Comparison of ENCODE assay signal across 19 cellular contexts in the genomic region with DNA sequence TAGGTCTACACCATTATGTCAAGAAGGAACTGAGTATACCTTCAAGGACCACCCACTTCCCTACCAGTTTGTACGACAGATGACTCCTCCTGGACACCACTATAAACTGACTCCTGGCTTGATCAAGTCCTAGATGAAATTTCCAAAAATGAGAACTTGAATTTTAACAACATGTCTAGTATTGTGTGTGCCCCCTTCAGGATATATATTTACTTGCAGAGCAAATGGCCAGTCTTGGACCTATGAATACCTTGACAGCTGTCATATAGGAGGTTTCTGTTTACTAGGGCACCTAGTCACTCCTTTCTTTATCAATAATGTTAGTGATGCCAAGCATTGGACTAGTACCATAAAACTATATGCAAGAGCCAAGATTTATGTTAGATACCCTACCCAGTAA.
"Had no signal": no experiment of that assay in that cellular context is flagged by ENCODE, and none has a peak within 500 bp of the region (broad histone marks: within the 10 kb centered on the region; RNA-seq: fewer than 3 reads in every experiment).

No MANE protein-coding gene starts in this region.

- H3K4me3 ChIP-seq: breast epithelium, esophagus muscularis mucosa, mucosa of descending colon, spleen, transverse colon had no signal

- DNase-seq: activated B cell treated with CpG ODN at 0.5 μM for 24 hours; activated CD4-positive, alpha-beta T cell treated with anti-CD3 and anti-CD28 coated beads for 36 hours; activated CD8-positive, alpha-beta memory T cell treated with anti-CD3 and anti-CD28 coated beads, Interleukin-2, amount 10 ng/mL, durations not matched to agents 7 days and 5 days; activated CD8-positive, alpha-beta T cell treated with anti-CD3 and anti-CD28 coated beads, Interleukin-2, amount 10 ng/mL, durations not matched to agents 7 days and 5 days; activated naive CD4-positive, alpha-beta T cell; activated T-cell treated with anti-CD3 and anti-CD28 coated beads, Interleukin-2, amount 50 U/mL, for 48 hours; central memory CD4-positive, alpha-beta T cell; foreskin melanocyte; left ventricle myocardium superior; mucosa of descending colon; posterior cingulate gyrus; right cardiac atrium; spleen; stimulated activated naive CD4-positive, alpha-beta T cell treated with Interleukin-2 at 50 U/mL for 16 hours; transverse colon had no signal

- H3K27me3 ChIP-seq: breast epithelium, esophagus muscularis mucosa, spleen, transverse colon had no signal

- H3K4me1 ChIP-seq: breast epithelium, esophagus muscularis mucosa, spleen, transverse colon had no signal

- H3K9me3 ChIP-seq: breast epithelium, esophagus muscularis mucosa, mucosa of descending colon, spleen, transverse colon had no signal

- ATAC-seq: activated CD4-positive, alpha-beta T cell treated with anti-CD3 and anti-CD28 coated beads for 36 hours; activated CD8-positive, alpha-beta memory T cell treated with anti-CD3 and anti-CD28 coated beads, Interleukin-2, amount 10 ng/mL, durations not matched to agents 7 days and 5 days; activated CD8-positive, alpha-beta T cell treated with anti-CD3 and anti-CD28 coated beads, Interleukin-2, amount 10 ng/mL, durations not matched to agents 7 days and 5 days; activated naive CD4-positive, alpha-beta T cell treated with anti-CD3 and anti-CD28 coated beads, Interleukin-2, amount 50 U/mL, for 72 hours; left ventricle myocardium superior; mucosa of descending colon; natural killer cell treated with Interleukin-12 subunit alpha and Interleukin-12 subunit beta and Interleukin-15 and Interleukin-18, amount 100 ng/mL, for 72 hours; right cardiac atrium had no signal

- H3K27ac ChIP-seq: breast epithelium, esophagus muscularis mucosa, spleen, transverse colon had no signal

- H3K36me3 ChIP-seq: breast epithelium, esophagus muscularis mucosa, spleen, transverse colon had no signal
